Comparison of ENCODE assay signal across 29 cellular contexts in the genomic region with DNA sequence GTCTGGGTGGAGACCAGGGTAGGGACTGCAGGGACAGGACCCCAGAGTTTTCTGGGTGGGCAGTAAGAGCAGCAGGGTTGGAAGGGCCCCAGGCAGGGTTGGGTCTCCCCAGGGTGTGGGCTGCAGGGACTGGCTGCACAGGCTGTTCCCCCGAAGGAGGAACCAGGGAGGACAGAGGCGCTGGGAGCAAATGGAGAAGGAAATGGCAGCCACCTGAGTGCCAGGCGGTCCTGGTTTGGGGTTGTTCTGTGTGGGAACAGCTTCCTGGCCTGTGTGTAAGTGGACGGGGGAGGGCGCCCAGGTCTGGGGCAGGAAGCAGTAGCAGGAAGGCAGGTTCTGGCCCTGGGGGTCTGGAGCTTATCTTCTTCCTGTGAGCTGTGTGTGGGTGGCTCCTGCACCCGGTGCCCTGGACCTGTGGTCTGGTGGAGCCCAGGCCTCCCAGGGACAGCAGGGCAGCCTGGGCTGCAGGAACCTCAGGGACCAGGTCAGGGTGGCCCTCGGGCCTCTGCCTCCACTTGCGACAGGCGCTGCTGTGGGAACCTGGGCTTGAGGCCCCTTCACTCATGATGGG.
A peak's percentile ranks its signal among the peaks of the same experiment; 100 is the strongest.
DNase-seq lines count a peak whose midpoint lies in the region; ATAC-seq and TF ChIP-seq lines count a peak whose summit lies in the region.
"Had no signal": no experiment of that assay in that cellular context is flagged by ENCODE, and none has a peak within 500 bp of the region (broad histone marks: within the 10 kb centered on the region; RNA-seq: fewer than 3 reads in every experiment).

No MANE protein-coding gene starts in this region.

- H3K27me3 ChIP-seq in heart left ventricle (no peaks in the 10 kb centered on the region), right atrium auricular region (no peaks in the 10 kb centered on the region), Loucy (ENCODE audit: insufficient read depth, low read length, poor library complexity, severe bottlenecking) (no peaks in the 10 kb centered on the region), aorta (ENCODE audit: control insufficient read depth in 1 of 2, insufficient read depth in 2 of 2, low read length in 1 of 2) (no peaks in the 10 kb centered on the region)
- H3K27me3 ChIP-seq: BLaER1, breast epithelium, colonic mucosa, ovary had no signal

- H3K4me2 ChIP-seq in Loucy (ENCODE audit: low read depth, low read length, poor library complexity, severe bottlenecking): peak overlapping the region; percentile 95
- H3K4me2 ChIP-seq: BLaER1 had no signal

- DNase-seq in heart left ventricle: peak in 3 of 5 donors; percentile 2 to 37 (median 16)
- DNase-seq in right atrium auricular region (ENCODE audit: low spot score): no peak
- peak; percentile 1 for DNase-seq in WTC11 (ENCODE audit: low spot score)
- DNase-seq in aorta: peak; percentile 25 to 54
- DNase-seq in NCI-H1436 treated with DMSO at 0.1 percent for 48 hours (lab: John Stamatoyannopoulos, UW): no peak
- no peak for DNase-seq in activated T-cell treated with anti-CD3 and anti-CD28 coated beads for 4 hours
- no peak for DNase-seq in DMS53 treated with DMSO at 0.1 percent for 48 hours (lab: John Stamatoyannopoulos, UW; ENCODE audit: unreplicated experiment)
- DNase-seq: activated CD4-positive, alpha-beta T cell treated with anti-CD3 and anti-CD28 coated beads, Interleukin-2, amount 50 U/mL, for 1 hour; activated CD8-positive, alpha-beta memory T cell treated with anti-CD3 and anti-CD28 coated beads, Interleukin-2, amount 50 U/mL, for 4 hours; activated naive CD4-positive, alpha-beta T cell treated with anti-CD3 and anti-CD28 coated beads, Interleukin-2, amount 10 ng/mL, durations not matched to agents 7 days and 5 days; amygdala; Caco-2; colonic mucosa; DMS79; effector memory CD4-positive, alpha-beta T cell; GOT3; NCI-H2081 treated with DMSO at 0.1 percent for 48 hours; NCI-H82; nephron progenitor cell; ovary; retina; T-helper 17 cell; trophoblast cell had no signal

- no peaks in the 10 kb centered on the region for H3F3A ChIP-seq in Loucy (ENCODE audit: low read depth)

- H3K36me3 ChIP-seq in heart left ventricle (no peaks in the 10 kb centered on the region), right atrium auricular region (no peaks in the 10 kb centered on the region), Loucy (ENCODE audit: insufficient read depth, low read length) (no peaks in the 10 kb centered on the region), aorta (ENCODE audit: control insufficient read depth in 1 of 2, insufficient read depth in 2 of 2, low read length in 1 of 2) (no peaks in the 10 kb centered on the region)
- H3K36me3 ChIP-seq: BLaER1, breast epithelium, colonic mucosa, ovary had no signal

- POLR2A ChIA-PET in WTC11 (lab: Charles Lee): no interaction called here

- H3K4me1 ChIP-seq in heart left ventricle (no peaks in the 10 kb centered on the region), right atrium auricular region (no peaks in the 10 kb centered on the region), Loucy (ENCODE audit: insufficient read depth, low read length, poor library complexity, severe bottlenecking) (peaks cover 34% of the 10 kb centered on the region), aorta (ENCODE audit: control insufficient read depth in 1 of 2, insufficient read depth in 2 of 2, low read length in 2 of 2) (no peaks in the 10 kb centered on the region)
- H3K4me1 ChIP-seq: BLaER1, breast epithelium, Caco-2, colonic mucosa had no signal

- H2AFZ ChIP-seq in Loucy (ENCODE audit: low read length): no peak overlapping the region

- H3K27ac Mint-ChIP-seq in WTC11: no peak overlapping the region
- H3K27ac Mint-ChIP-seq: activated naive CD4-positive, alpha-beta T cell treated with anti-CD3 and anti-CD28 coated beads, Interleukin-2, amount 10 ng/mL, durations not matched to agents 7 days and 5 days; nephron progenitor cell; T-helper 17 cell had no signal

- no peak overlapping the region for H3K27ac ChIP-seq in heart left ventricle
- no peak overlapping the region for H3K27ac ChIP-seq in right atrium auricular region
- H3K27ac ChIP-seq in aorta (ENCODE audit: low read depth in 1 of 2, low read length in 2 of 2): no peak overlapping the region
- H3K27ac ChIP-seq: BLaER1, breast epithelium, colonic mucosa, ovary, RWPE1, VCaP had no signal

- no peaks in the 10 kb centered on the region; the same call in 1 of the 2 replicates for H3K27me3 Mint-ChIP-seq in WTC11 (ENCODE audit: low read depth)

- no peak overlapping the region for H3K4me3 ChIP-seq in heart left ventricle
- no peak overlapping the region for H3K4me3 ChIP-seq in right atrium auricular region
- H3K4me3 ChIP-seq in Loucy (ENCODE audit: low read length, poor library complexity, severe bottlenecking): peak overlapping the region; percentile 72
- H3K4me3 ChIP-seq in aorta (ENCODE audit: low read length in 2 of 2): no peak overlapping the region
- H3K4me3 ChIP-seq: BLaER1, breast epithelium, colonic mucosa, lung, ovary had no signal

- intact Hi-C loops in heart left ventricle (cut with DNase I): no loop called here
- intact Hi-C loops in aorta (cut with DNase I): no loop called here

- peaks cover 47% of the 10 kb centered on the region for H3K36me3 Mint-ChIP-seq in WTC11
- H3K36me3 Mint-ChIP-seq: activated naive CD4-positive, alpha-beta T cell treated with anti-CD3 and anti-CD28 coated beads, Interleukin-2, amount 10 ng/mL, durations not matched to agents 7 days and 5 days had no signal

- TF ChIP-seq CTCF in heart left ventricle (IDR thresholded peaks at IDR 0.05) (no peak), right atrium auricular region (IDR thresholded peaks at IDR 0.05) (no peak), Loucy (conservative IDR thresholded peaks at IDR 0.05; ENCODE audit: low read length) (no peak), WTC11 (IDR thresholded peaks at IDR 0.05) (no peak)

- no peak overlapping the region for H3K4me3 Mint-ChIP-seq in WTC11
- H3K4me3 Mint-ChIP-seq: activated naive CD4-positive, alpha-beta T cell treated with anti-CD3 and anti-CD28 coated beads, Interleukin-2, amount 10 ng/mL, durations not matched to agents 7 days and 5 days; nephron progenitor cell; T-helper 17 cell had no signal

- H4K20me1 ChIP-seq in Loucy (ENCODE audit: insufficient read depth, low read length, poor library complexity, severe bottlenecking): no peaks in the 10 kb centered on the region
- H4K20me1 ChIP-seq: BLaER1 had no signal

- CTCF ChIA-PET in WTC11 (lab: Charles Lee): no interaction called here

- peaks cover 32% of the 10 kb centered on the region for H3K9me3 Mint-ChIP-seq in WTC11
- H3K9me3 Mint-ChIP-seq: activated naive CD4-positive, alpha-beta T cell treated with anti-CD3 and anti-CD28 coated beads, Interleukin-2, amount 10 ng/mL, durations not matched to agents 7 days and 5 days had no signal

- ATAC-seq in heart left ventricle: no peak
- no peak for ATAC-seq in WTC11
- no peak for ATAC-seq in aorta (ENCODE audit: low FRiP score)
- ATAC-seq: T-helper 17 cell had no signal

- no peaks in the 10 kb centered on the region for H3K9me2 ChIP-seq in Loucy (replicated peaks; ENCODE audit: low read depth, low read length)

- 63 to 76% (median 72%) methylated on average over 6 to 9 of the region's 9 CpGs for WGBS in heart left ventricle, 4 donors
- WGBS in aorta, 2 donors: 84 to 86% methylated on average over 9 of the region's 9 CpGs

- peaks cover 0 to 4% (median 0%) of the 10 kb centered on the region in 12 donors for H3K9me3 ChIP-seq in heart left ventricle
- no peaks in the 10 kb centered on the region for H3K9me3 ChIP-seq in right atrium auricular region
- no peaks in the 10 kb centered on the region for H3K9me3 ChIP-seq in Loucy (ENCODE audit: insufficient read depth, low read depth, low read length)
- H3K9me3 ChIP-seq in aorta (ENCODE audit: control insufficient read depth, low read length): no peaks in the 10 kb centered on the region
- H3K9me3 ChIP-seq: BLaER1, breast epithelium, Caco-2, colonic mucosa, ovary had no signal

- H3K4me1 Mint-ChIP-seq in WTC11: no peaks in the 10 kb centered on the region
- H3K4me1 Mint-ChIP-seq: nephron progenitor cell, T-helper 17 cell had no signal

- peaks cover 45% of the 10 kb centered on the region for H3K79me2 ChIP-seq in Loucy (ENCODE audit: insufficient read depth, low read length)

- TF ChIP-seq POLR2A in heart left ventricle (IDR thresholded peaks at IDR 0.05): no peak

- H3K9ac ChIP-seq in Loucy (ENCODE audit: low read depth, low read length, poor library complexity, severe bottlenecking): peak overlapping the region; percentile 93
- H3K9ac ChIP-seq: BLaER1 had no signal

TF ChIP-seq in WTC11, 78 proteins besides CTCF, POLR2A, EP300 and RAD21:
- TF ChIP-seq CDX4 (CRISPR knock-in tag; IDR thresholded peaks at IDR 0.05; ENCODE audit: borderline replicate concordance): no peak
- TF ChIP-seq CREM (CRISPR knock-in tag; IDR thresholded peaks at IDR 0.05): no peak
- no peak for TF ChIP-seq EMX1 (CRISPR knock-in tag; IDR thresholded peaks at IDR 0.05)
- TF ChIP-seq, protein P1, sequence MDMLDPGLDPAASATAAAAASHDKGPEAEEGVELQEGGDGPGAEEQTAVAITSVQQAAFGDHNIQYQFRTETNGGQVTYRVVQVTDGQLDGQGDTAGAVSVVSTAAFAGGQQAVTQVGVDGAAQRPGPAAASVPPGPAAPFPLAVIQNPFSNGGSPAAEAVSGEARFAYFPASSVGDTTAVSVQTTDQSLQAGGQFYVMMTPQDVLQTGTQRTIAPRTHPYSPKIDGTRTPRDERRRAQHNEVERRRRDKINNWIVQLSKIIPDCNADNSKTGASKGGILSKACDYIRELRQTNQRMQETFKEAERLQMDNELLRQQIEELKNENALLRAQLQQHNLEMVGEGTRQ (CRISPR knock-in tag; IDR thresholded peaks at IDR 0.05): no peak
- TF ChIP-seq ZNF121 (CRISPR knock-in tag; IDR thresholded peaks at IDR 0.05): no peak
TF ChIP-seq in WTC11: peak in this region for 0.

Comparison
In these comparisons a context has a peak if more than half of its experiments do, and no peak if none do; other contexts are left out.
1. DNase-seq: peak in heart left ventricle (3 of 5), WTC11 (single experiment) and aorta (2 of 2); none in right atrium auricular region (single experiment), NCI-H1436 treated with DMSO at 0.1 percent for 48 hours (single experiment), activated T-cell treated with anti-CD3 and anti-CD28 coated beads for 4 hours (single experiment) and DMS53 treated with DMSO at 0.1 percent for 48 hours (single experiment).